In the genomic region with DNA sequence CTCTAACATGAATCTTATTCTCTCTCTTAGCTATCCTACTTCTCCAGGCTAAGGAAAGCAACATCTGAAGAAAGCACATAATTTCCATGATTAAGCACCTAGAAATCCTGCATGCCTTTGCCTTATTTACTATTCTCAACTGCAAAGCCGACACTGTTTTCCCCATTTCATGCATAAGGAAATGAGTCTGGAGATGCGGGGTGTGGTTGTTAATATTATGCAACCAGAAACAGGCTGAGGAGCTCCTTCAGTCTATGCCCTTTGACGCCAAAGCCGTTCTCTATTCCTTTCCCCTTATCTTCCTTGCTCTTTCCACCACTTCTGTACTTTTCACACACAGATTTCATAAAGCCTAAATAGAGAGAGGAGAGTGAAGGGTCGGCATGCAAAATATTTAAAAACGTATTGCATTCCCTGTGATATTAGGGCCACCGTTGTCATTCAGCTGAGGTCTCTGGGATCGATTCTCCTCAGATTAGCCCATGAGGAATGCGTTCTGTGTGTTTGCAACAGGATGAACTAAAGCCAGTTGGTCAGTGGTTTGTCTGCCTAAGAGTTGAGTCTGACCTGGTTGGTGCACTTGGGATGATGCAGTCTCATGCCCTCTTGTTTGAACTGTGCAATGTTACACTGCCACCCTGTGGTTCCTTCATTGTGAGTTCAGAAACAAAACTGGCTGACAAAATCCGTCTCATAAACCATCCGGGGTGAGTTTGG, we compare ENCODE assay signal across 9 cellular contexts. TPM values are rescaled to one million over a fixed set of nuclear protein-coding genes. Genes with fewer than 3 reads are reported as not detected.
DNase-seq lines count a peak whose midpoint lies in the region; ATAC-seq and TF ChIP-seq lines count a peak whose summit lies in the region.
"Had no signal": no experiment of that assay in that cellular context is flagged by ENCODE, and none has a peak within 500 bp of the region (broad histone marks: within the 10 kb centered on the region; RNA-seq: fewer than 3 reads in every experiment).

No MANE protein-coding gene starts in this region.

- H3K27ac Mint-ChIP-seq in CD14-positive monocyte (peak overlapping the region; percentile 19 to 85 (median 63)), endodermal cell (no peak overlapping the region)
- no peak overlapping the region for H3K27ac Mint-ChIP-seq in activated CD8-positive, alpha-beta T cell treated with anti-CD3 and anti-CD28 coated beads, Interleukin-2, amount 10 ng/mL, durations not matched to agents 7 days and 5 days
- H3K27ac Mint-ChIP-seq: T-helper 1 cell treated with Interleukin-12 subunit alpha and Interleukin-12 subunit beta and Interleukin-4 antibody, amounts not matched to agents 30 μg/mL and 1 μg/mL, for 36 hours had no signal

- TF ChIP-seq CTCF in CD14-positive monocyte (IDR thresholded peaks at IDR 0.05) (peak; percentile 78), endodermal cell (conservative IDR thresholded peaks at IDR 0.05) (peak; percentile 79), mucosa of descending colon (IDR thresholded peaks at IDR 0.05) (peak; percentile 45)

- H3K4me1 ChIP-seq in endodermal cell (ENCODE audit: control insufficient read depth, insufficient read depth, low read length) (no peaks in the 10 kb centered on the region), mucosa of descending colon (ENCODE audit: low read depth) (peaks cover 2% of the 10 kb centered on the region)

- H3K9me3 ChIP-seq in endodermal cell (ENCODE audit: control insufficient read depth, low read length) (no peaks in the 10 kb centered on the region), mucosa of descending colon (no peaks in the 10 kb centered on the region)

- peak; percentile 71 for DNase-seq in CD14-positive monocyte (ENCODE audit: low spot score)
- peak; percentile 56 for DNase-seq in NCI-H82 treated with DMSO at 0.1 percent for 48 hours (lab: John Stamatoyannopoulos, UW; ENCODE audit: unreplicated experiment)
- DNase-seq in activated CD8-positive, alpha-beta T cell treated with anti-CD3 and anti-CD28 coated beads, Interleukin-2, amount 10 ng/mL, durations not matched to agents 7 days and 5 days = peak; percentile 72
- DNase-seq in endodermal cell = peak; percentile 88
- peak in 1 of 3 donors; percentile 81 for DNase-seq in mucosa of descending colon
- peak; percentile 23 to 25 for DNase-seq in stimulated activated CD8-positive, alpha-beta memory T cell treated with anti-CD3 and anti-CD28 coated beads, Interleukin-7, amount 100 ng/mL, for 1 hour (ENCODE audit: low read depth in 2 of 2)

- H3K4me3 ChIP-seq in endodermal cell (ENCODE audit: low read length) (no peak overlapping the region), mucosa of descending colon (no peak overlapping the region)

- ATAC-seq in GM19328 (IDR thresholded peaks at IDR 0.05; ENCODE audit: unreplicated experiment) (peak; percentile 73), HG03571 (IDR thresholded peaks at IDR 0.05; ENCODE audit: unreplicated experiment) (peak; percentile 74), mucosa of descending colon (peak; percentile 91)
- peak; percentile 84 for ATAC-seq in activated CD8-positive, alpha-beta T cell treated with anti-CD3 and anti-CD28 coated beads, Interleukin-2, amount 10 ng/mL, durations not matched to agents 7 days and 5 days

- H3K9ac ChIP-seq in endodermal cell (ENCODE audit: extremely low read depth, low read length, poor library complexity, severe bottlenecking) = no peak overlapping the region

- peaks cover 15% of the 10 kb centered on the region for H3K4me1 Mint-ChIP-seq in CD14-positive monocyte
- no peaks in the 10 kb centered on the region for H3K4me1 Mint-ChIP-seq in activated CD8-positive, alpha-beta T cell treated with anti-CD3 and anti-CD28 coated beads, Interleukin-2, amount 10 ng/mL, durations not matched to agents 7 days and 5 days (ENCODE audit: low read depth)
- H3K4me1 Mint-ChIP-seq in endodermal cell = peaks cover 7% of the 10 kb centered on the region

- no peak overlapping the region for H3K27ac ChIP-seq in endodermal cell (ENCODE audit: low read depth, low read length)

- H3K36me3 Mint-ChIP-seq in CD14-positive monocyte = no peaks in the 10 kb centered on the region
- H3K36me3 Mint-ChIP-seq in activated CD8-positive, alpha-beta T cell treated with anti-CD3 and anti-CD28 coated beads, Interleukin-2, amount 10 ng/mL, durations not matched to agents 7 days and 5 days (ENCODE audit: low read depth) = no peaks in the 10 kb centered on the region
- no peaks in the 10 kb centered on the region for H3K36me3 Mint-ChIP-seq in endodermal cell (ENCODE audit: low read depth)

- H3K27me3 Mint-ChIP-seq in CD14-positive monocyte (ENCODE audit: low read depth in 3 of 3) (peaks cover 0 to 3% (median 0%) of the 10 kb centered on the region in 3 donors), endodermal cell (ENCODE audit: insufficient read depth) (no peaks in the 10 kb centered on the region)
- H3K27me3 Mint-ChIP-seq in activated CD8-positive, alpha-beta T cell treated with anti-CD3 and anti-CD28 coated beads, Interleukin-2, amount 10 ng/mL, durations not matched to agents 7 days and 5 days (ENCODE audit: low read depth) = no peaks in the 10 kb centered on the region

- POLR2A ChIA-PET in activated CD8-positive, alpha-beta T cell treated with anti-CD3 and anti-CD28 coated beads, Interleukin-2, amount 10 ng/mL, durations not matched to agents 7 days and 5 days (lab: Charles Lee) = no interaction called here

- H3K36me3 ChIP-seq in endodermal cell (ENCODE audit: control insufficient read depth, insufficient read depth, low read length) (no peaks in the 10 kb centered on the region), mucosa of descending colon (ENCODE audit: low read depth) (no peaks in the 10 kb centered on the region)

- 50 to 70% methylated on average over 7 to 11 of the region's 11 CpGs for WGBS in endodermal cell (ENCODE audit: insufficient coverage in 1 of 2, insufficient read length in 1 of 2), 2 experiments

- CTCF ChIA-PET in activated CD8-positive, alpha-beta T cell treated with anti-CD3 and anti-CD28 coated beads, Interleukin-2, amount 10 ng/mL, durations not matched to agents 7 days and 5 days (lab: Charles Lee) = interaction anchor here (1.2 to 2.3 kb wide), 15 partner anchors 7 to 1269 kb away, joined by 3 to 29 read pairs (median 4); no protein-coding TSS in a partner anchor

- H3K4me3 Mint-ChIP-seq in CD14-positive monocyte (peak overlapping the region; percentile 20 to 73), endodermal cell (no peak overlapping the region)
- H3K4me3 Mint-ChIP-seq in activated CD8-positive, alpha-beta T cell treated with anti-CD3 and anti-CD28 coated beads, Interleukin-2, amount 10 ng/mL, durations not matched to agents 7 days and 5 days = no peak overlapping the region
- H3K4me3 Mint-ChIP-seq: T-helper 1 cell treated with Interleukin-12 subunit alpha and Interleukin-12 subunit beta and Interleukin-4 antibody, amounts not matched to agents 30 μg/mL and 1 μg/mL, for 36 hours had no signal

- intact Hi-C loops in CD14-positive monocyte (cut with micrococcal nuclease) = loop anchor here (5.0 to 10.0 kb wide), 5 partner anchors 57 to 1275 kb away; a partner anchor contains a TSS
- intact Hi-C loops in mucosa of descending colon (cut with DNase I, micrococcal nuclease) = loop anchor here in 1 of 2 donors (10.0 kb wide), 1 partner anchor 1265 kb away; no protein-coding TSS in a partner anchor

- H3K27me3 ChIP-seq in endodermal cell (ENCODE audit: control insufficient read depth, insufficient read depth, low read length, poor library complexity, severe bottlenecking) = no peaks in the 10 kb centered on the region

- H3K9me3 Mint-ChIP-seq in CD14-positive monocyte (peaks cover 0 to 2% (median 0%) of the 10 kb centered on the region in 7 donors), endodermal cell (no peaks in the 10 kb centered on the region)
- no peaks in the 10 kb centered on the region for H3K9me3 Mint-ChIP-seq in activated CD8-positive, alpha-beta T cell treated with anti-CD3 and anti-CD28 coated beads, Interleukin-2, amount 10 ng/mL, durations not matched to agents 7 days and 5 days (ENCODE audit: insufficient read depth)
- H3K9me3 Mint-ChIP-seq: T-helper 1 cell treated with Interleukin-12 subunit alpha and Interleukin-12 subunit beta and Interleukin-4 antibody, amounts not matched to agents 30 μg/mL and 1 μg/mL, for 36 hours had no signal

RNA-seq across cellular contexts. Expression of a gene that starts 53.1 kb away (rescaled TPM):
- polyA plus RNA-seq in CD14-positive monocyte = not detected
- total RNA-seq in activated CD8-positive, alpha-beta T cell treated with anti-CD3 and anti-CD28 coated beads, Interleukin-2, amount 10 ng/mL, durations not matched to agents 7 days and 5 days = not detected
- total RNA-seq in endodermal cell (not detected), mucosa of descending colon (1 to 10 TPM; 1.2 to 2.7 (median 1.3) TPM)
- not detected for polyA plus RNA-seq in endodermal cell (2013, experiment 1 of 2)
- not detected for polyA plus RNA-seq in endodermal cell (2013, experiment 2 of 2)

Comparison
In these comparisons a context has a peak if more than half of its experiments do, and no peak if none do; other contexts are left out.
1. H3K27ac Mint-ChIP-seq: peak in CD14-positive monocyte (7 of 7); none in activated CD8-positive, alpha-beta T cell treated with anti-CD3 and anti-CD28 coated beads, Interleukin-2, amount 10 ng/mL, durations not matched to agents 7 days and 5 days (single experiment) and endodermal cell (single experiment).
2. H3K4me3 Mint-ChIP-seq: peak in CD14-positive monocyte (2 of 2); none in activated CD8-positive, alpha-beta T cell treated with anti-CD3 and anti-CD28 coated beads, Interleukin-2, amount 10 ng/mL, durations not matched to agents 7 days and 5 days (single experiment) and endodermal cell (single experiment).
3. Peak in every context shown above with its lines, with median percentiles within 50 percentile points of each other: CTCF ChIP-seq and ATAC-seq.